1 cellular context compared by ENCODE assay signal in the genomic region with DNA sequence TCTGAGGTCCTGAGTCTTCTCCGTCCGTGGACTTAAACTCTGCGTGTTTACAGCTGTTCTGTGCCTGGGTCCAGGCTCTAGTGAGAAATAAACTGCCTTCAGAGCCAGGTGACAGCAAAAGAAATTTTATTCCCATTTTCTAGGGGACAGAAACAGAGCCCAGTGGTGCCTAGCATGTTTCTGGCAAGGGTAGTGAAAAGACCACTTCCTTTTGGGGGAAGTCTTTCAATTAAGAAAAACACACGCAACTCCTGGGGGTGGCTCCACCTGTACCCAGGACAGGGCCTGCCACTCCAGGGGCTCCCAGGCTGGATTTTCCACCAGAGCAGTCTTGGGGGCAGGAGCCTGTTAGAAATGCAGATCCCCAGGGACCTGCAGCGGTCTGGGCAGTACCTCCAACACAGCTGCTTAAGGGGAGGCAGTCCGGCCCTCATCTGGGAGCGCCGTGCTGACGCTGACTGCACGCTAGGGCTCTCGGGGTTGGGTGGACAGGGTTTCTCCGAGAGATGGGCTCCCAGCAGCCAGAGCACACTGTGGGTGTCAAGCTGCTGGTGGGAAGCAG.
TF ChIP-seq lines count a peak whose summit lies in the region.

No MANE protein-coding gene starts in this region.

TF ChIP-seq in H1, 55 proteins besides CTCF, POLR2A, EP300 and RAD21:
- TF ChIP-seq HDAC6 (IDR thresholded peaks at IDR 0.05; ENCODE audit: low read depth, low read length), result no peak
- TF ChIP-seq RNF2 (IDR thresholded peaks at IDR 0.05; ENCODE audit: borderline replicate concordance, low read depth, low read length, missing control alignments, poor library complexity, severe bottlenecking), result no peak
- TF ChIP-seq HDAC2 (IDR thresholded peaks at IDR 0.05; ENCODE audit: borderline replicate concordance in 1 of 2, low read depth in 2 of 2, low read length in 2 of 2), result no peak
- no peak for TF ChIP-seq ATF2 (IDR thresholded peaks at IDR 0.05; ENCODE audit: low read length)
- TF ChIP-seq KDM5A (IDR thresholded peaks at IDR 0.05; ENCODE audit: low read length), result no peak
- no peak for TF ChIP-seq SP2 (IDR thresholded peaks at IDR 0.05; ENCODE audit: low read length)
- no peak for TF ChIP-seq SAP30 (IDR thresholded peaks at IDR 0.05; ENCODE audit: insufficient read depth, insufficient replicate concordance, low read length)
- no peak for TF ChIP-seq CBX5 (IDR thresholded peaks at IDR 0.05; ENCODE audit: low read depth, low read length)
- no peak for TF ChIP-seq BRCA1 (IDR thresholded peaks at IDR 0.05; ENCODE audit: low read depth, low read length)
- no peak for TF ChIP-seq POU5F1 (IDR thresholded peaks at IDR 0.05; ENCODE audit: low read depth, low read length)
- TF ChIP-seq, protein P1, sequence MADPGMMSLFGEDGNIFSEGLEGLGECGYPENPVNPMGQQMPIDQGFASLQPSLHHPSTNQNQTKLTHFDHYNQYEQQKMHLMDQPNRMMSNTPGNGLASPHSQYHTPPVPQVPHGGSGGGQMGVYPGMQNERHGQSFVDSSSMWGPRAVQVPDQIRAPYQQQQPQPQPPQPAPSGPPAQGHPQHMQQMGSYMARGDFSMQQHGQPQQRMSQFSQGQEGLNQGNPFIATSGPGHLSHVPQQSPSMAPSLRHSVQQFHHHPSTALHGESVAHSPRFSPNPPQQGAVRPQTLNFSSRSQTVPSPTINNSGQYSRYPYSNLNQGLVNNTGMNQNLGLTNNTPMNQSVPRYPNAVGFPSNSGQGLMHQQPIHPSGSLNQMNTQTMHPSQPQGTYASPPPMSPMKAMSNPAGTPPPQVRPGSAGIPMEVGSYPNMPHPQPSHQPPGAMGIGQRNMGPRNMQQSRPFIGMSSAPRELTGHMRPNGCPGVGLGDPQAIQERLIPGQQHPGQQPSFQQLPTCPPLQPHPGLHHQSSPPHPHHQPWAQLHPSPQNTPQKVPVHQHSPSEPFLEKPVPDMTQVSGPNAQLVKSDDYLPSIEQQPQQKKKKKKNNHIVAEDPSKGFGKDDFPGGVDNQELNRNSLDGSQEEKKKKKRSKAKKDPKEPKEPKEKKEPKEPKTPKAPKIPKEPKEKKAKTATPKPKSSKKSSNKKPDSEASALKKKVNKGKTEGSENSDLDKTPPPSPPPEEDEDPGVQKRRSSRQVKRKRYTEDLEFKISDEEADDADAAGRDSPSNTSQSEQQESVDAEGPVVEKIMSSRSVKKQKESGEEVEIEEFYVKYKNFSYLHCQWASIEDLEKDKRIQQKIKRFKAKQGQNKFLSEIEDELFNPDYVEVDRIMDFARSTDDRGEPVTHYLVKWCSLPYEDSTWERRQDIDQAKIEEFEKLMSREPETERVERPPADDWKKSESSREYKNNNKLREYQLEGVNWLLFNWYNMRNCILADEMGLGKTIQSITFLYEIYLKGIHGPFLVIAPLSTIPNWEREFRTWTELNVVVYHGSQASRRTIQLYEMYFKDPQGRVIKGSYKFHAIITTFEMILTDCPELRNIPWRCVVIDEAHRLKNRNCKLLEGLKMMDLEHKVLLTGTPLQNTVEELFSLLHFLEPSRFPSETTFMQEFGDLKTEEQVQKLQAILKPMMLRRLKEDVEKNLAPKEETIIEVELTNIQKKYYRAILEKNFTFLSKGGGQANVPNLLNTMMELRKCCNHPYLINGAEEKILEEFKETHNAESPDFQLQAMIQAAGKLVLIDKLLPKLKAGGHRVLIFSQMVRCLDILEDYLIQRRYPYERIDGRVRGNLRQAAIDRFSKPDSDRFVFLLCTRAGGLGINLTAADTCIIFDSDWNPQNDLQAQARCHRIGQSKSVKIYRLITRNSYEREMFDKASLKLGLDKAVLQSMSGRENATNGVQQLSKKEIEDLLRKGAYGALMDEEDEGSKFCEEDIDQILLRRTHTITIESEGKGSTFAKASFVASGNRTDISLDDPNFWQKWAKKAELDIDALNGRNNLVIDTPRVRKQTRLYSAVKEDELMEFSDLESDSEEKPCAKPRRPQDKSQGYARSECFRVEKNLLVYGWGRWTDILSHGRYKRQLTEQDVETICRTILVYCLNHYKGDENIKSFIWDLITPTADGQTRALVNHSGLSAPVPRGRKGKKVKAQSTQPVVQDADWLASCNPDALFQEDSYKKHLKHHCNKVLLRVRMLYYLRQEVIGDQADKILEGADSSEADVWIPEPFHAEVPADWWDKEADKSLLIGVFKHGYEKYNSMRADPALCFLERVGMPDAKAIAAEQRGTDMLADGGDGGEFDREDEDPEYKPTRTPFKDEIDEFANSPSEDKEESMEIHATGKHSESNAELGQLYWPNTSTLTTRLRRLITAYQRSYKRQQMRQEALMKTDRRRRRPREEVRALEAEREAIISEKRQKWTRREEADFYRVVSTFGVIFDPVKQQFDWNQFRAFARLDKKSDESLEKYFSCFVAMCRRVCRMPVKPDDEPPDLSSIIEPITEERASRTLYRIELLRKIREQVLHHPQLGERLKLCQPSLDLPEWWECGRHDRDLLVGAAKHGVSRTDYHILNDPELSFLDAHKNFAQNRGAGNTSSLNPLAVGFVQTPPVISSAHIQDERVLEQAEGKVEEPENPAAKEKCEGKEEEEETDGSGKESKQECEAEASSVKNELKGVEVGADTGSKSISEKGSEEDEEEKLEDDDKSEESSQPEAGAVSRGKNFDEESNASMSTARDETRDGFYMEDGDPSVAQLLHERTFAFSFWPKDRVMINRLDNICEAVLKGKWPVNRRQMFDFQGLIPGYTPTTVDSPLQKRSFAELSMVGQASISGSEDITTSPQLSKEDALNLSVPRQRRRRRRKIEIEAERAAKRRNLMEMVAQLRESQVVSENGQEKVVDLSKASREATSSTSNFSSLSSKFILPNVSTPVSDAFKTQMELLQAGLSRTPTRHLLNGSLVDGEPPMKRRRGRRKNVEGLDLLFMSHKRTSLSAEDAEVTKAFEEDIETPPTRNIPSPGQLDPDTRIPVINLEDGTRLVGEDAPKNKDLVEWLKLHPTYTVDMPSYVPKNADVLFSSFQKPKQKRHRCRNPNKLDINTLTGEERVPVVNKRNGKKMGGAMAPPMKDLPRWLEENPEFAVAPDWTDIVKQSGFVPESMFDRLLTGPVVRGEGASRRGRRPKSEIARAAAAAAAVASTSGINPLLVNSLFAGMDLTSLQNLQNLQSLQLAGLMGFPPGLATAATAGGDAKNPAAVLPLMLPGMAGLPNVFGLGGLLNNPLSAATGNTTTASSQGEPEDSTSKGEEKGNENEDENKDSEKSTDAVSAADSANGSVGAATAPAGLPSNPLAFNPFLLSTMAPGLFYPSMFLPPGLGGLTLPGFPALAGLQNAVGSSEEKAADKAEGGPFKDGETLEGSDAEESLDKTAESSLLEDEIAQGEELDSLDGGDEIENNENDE (IDR thresholded peaks at IDR 0.05; ENCODE audit: insufficient replicate concordance, low read length), result no peak
- TF ChIP-seq YY1 (IDR thresholded peaks at IDR 0.05; ENCODE audit: low read depth, low read length), result no peak
- TF ChIP-seq, protein P2, sequence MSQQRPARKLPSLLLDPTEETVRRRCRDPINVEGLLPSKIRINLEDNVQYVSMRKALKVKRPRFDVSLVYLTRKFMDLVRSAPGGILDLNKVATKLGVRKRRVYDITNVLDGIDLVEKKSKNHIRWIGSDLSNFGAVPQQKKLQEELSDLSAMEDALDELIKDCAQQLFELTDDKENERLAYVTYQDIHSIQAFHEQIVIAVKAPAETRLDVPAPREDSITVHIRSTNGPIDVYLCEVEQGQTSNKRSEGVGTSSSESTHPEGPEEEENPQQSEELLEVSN (IDR thresholded peaks at IDR 0.05), result no peak
- no peak for TF ChIP-seq TBP (IDR thresholded peaks at IDR 0.05; ENCODE audit: low read depth, low read length)
- no peak for TF ChIP-seq KDM4A (IDR thresholded peaks at IDR 0.05; ENCODE audit: low read depth, low read length, severe bottlenecking)
- no peak for TF ChIP-seq JUN (IDR thresholded peaks at IDR 0.05; ENCODE audit: low read depth, low read length)
- TF ChIP-seq, protein P3, sequence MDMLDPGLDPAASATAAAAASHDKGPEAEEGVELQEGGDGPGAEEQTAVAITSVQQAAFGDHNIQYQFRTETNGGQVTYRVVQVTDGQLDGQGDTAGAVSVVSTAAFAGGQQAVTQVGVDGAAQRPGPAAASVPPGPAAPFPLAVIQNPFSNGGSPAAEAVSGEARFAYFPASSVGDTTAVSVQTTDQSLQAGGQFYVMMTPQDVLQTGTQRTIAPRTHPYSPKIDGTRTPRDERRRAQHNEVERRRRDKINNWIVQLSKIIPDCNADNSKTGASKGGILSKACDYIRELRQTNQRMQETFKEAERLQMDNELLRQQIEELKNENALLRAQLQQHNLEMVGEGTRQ (IDR thresholded peaks at IDR 0.05; ENCODE audit: low read length), result no peak
- no peak for TF ChIP-seq SRF (IDR thresholded peaks at IDR 0.05; ENCODE audit: low read depth, low read length)
- TF ChIP-seq NANOG (IDR thresholded peaks at IDR 0.05; ENCODE audit: insufficient read depth, low read depth, low read length, poor library complexity, severe bottlenecking), result no peak
- TF ChIP-seq CHD2 (IDR thresholded peaks at IDR 0.05; ENCODE audit: low read length), result no peak
